Comparison of ENCODE assay signal across 25 cellular contexts in genomic region chr11:129214710-129215295, GRCh38. TPM values are rescaled to one million over a fixed set of nuclear protein-coding genes. Genes with fewer than 3 reads are reported as not detected.
DNase-seq lines count a peak whose midpoint lies in the region; FAIRE-seq and TF ChIP-seq lines count a peak whose summit lies in the region.
"Had no signal": no experiment of that assay in that cellular context is flagged by ENCODE, and none has a peak within 500 bp of the region (broad histone marks: within the 10 kb centered on the region; RNA-seq: fewer than 3 reads in every experiment).

No MANE protein-coding gene starts in this region.

- H3K27ac ChIP-seq in H1 (ENCODE audit: low read depth, low read length): no peak overlapping the region
- H3K27ac ChIP-seq in testis: peak overlapping the region in 1 of 2 donors; percentile 48
- H3K27ac ChIP-seq in effector memory CD4-positive, alpha-beta T cell (ENCODE audit: insufficient read depth, low read length, poor library complexity, severe bottlenecking): no peak overlapping the region
- H3K27ac ChIP-seq in adrenal gland: no peak overlapping the region
- H3K27ac ChIP-seq: 22Rv1, C4-2B had no signal

- peak overlapping the region; percentile 77; the same call in 1 of the 2 replicates for H2AK5ac ChIP-seq in H1 (ENCODE audit: low read depth, low read length)

- H3K23me2 ChIP-seq in H1 (ENCODE audit: low read depth, low read length): no peaks in the 10 kb centered on the region

- H2BK12ac ChIP-seq in H1 (ENCODE audit: low read depth, low read length): peak overlapping the region; percentile 94

- H2BK120ac ChIP-seq in H1 (replicated peaks; ENCODE audit: low read depth, low read length): no peak overlapping the region

- H4K5ac ChIP-seq in H1 (ENCODE audit: insufficient read length, low read depth, low read length): peak overlapping the region; percentile 6

- peaks cover 2% of the 10 kb centered on the region; the same call in 1 of the 2 replicates for H3K79me1 ChIP-seq in H1 (ENCODE audit: low read depth, low read length)

- DNase-seq in NCI-H526 treated with DMSO at 0.1 percent for 48 hours (lab: John Stamatoyannopoulos, UW) (peak; percentile 81), NCI-H526 (lab: John Stamatoyannopoulos, UW) (no peak), LHCN-M2 (ENCODE audit: low read depth) (peak; percentile 19), H1 (ENCODE audit: low read depth in 1 of 2, low spot score in 2 of 2) (no peak), testis (peak; percentile 47), adrenal gland (no peak)
- DNase-seq in effector memory CD4-positive, alpha-beta T cell: no peak
- no peak for DNase-seq in stimulated activated CD4-positive, alpha-beta T cell treated with anti-CD3 and anti-CD28 coated beads, Interleukin-4, amount 100 ng/mL, for 24 hours
- DNase-seq: Caco-2; CD8-positive, alpha-beta T cell; DMS 273 treated with DMSO at 0.1 percent for 48 hours; DMS79; EL; GDM1; MV-4-11; NCI-H1105; NCI-H1436 treated with DMSO at 0.1 percent for 48 hours; NCI-H187 treated with DMSO at 0.1 percent for 48 hours; NCI-H2107; Right ventricle myocardium superior; RPMI8226 had no signal

- no peak overlapping the region for H3K56ac ChIP-seq in H1 (replicated peaks; ENCODE audit: insufficient read length, low read depth, low read length)

- H4K91ac ChIP-seq in H1 (replicated peaks; ENCODE audit: insufficient read length, low read length): peak overlapping the region; percentile 7

- H3K79me2 ChIP-seq in H1 (ENCODE audit: control insufficient read depth in 1 of 2, insufficient read depth in 2 of 2, low read length in 2 of 2): peaks cover 0 to 66% of the 10 kb centered on the region in 2 experiments; a peak in 3 of 4 replicates

- H2BK20ac ChIP-seq in H1 (ENCODE audit: low read length): peak overlapping the region; percentile 2; the same call in 1 of the 2 replicates

- no peak for TF ChIP-seq EP300 in H1 (IDR thresholded peaks at IDR 0.05; ENCODE audit: borderline replicate concordance in 1 of 2, low read depth in 2 of 2, low read length in 2 of 2)

- H3K4ac ChIP-seq in H1 (replicated peaks; ENCODE audit: insufficient read length, low read depth, low read length): no peak overlapping the region

- H3K9me3 ChIP-seq in H1 (ENCODE audit: insufficient read depth in 2 of 2, low read depth in 1 of 2, low read length in 1 of 2) (no peaks in the 10 kb centered on the region), testis (no peaks in the 10 kb centered on the region), adrenal gland (replicated peaks in 1 of 3) (no peaks in the 10 kb centered on the region)
- H3K9me3 ChIP-seq in effector memory CD4-positive, alpha-beta T cell (ENCODE audit: control insufficient read depth, low read length): no peaks in the 10 kb centered on the region
- H3K9me3 ChIP-seq: Caco-2 had no signal

- H3K23ac ChIP-seq in H1 (ENCODE audit: insufficient read length): peak overlapping the region; percentile 39

- H3K18ac ChIP-seq in H1 (ENCODE audit: extremely low read depth, low read length): peak overlapping the region; percentile 55

- H2BK5ac ChIP-seq in H1 (ENCODE audit: low read depth, low read length): peak overlapping the region; percentile 36; the same call in 1 of the 2 replicates

- no peak for FAIRE-seq in H1 (lab: Jason Lieb, UNC)
- FAIRE-seq: GM12891, H54 had no signal

- H3K4me2 ChIP-seq in H1 (ENCODE audit: insufficient read depth in 1 of 2, low read depth in 2 of 2, low read length in 2 of 2): peak overlapping the region in 1 of 2 experiments; percentile 39; a peak in 3 of 4 replicates

- no peaks in the 10 kb centered on the region for H3K36me3 ChIP-seq in H1 (ENCODE audit: control insufficient read depth in 2 of 4, insufficient read depth in 4 of 4, low read length in 3 of 4)
- H3K36me3 ChIP-seq in testis (ENCODE audit: low read depth, missing control alignments): no peaks in the 10 kb centered on the region
- H3K36me3 ChIP-seq in effector memory CD4-positive, alpha-beta T cell (ENCODE audit: control insufficient read depth, insufficient read depth, low read length): no peaks in the 10 kb centered on the region
- no peaks in the 10 kb centered on the region for H3K36me3 ChIP-seq in adrenal gland (replicated peaks in 1 of 2)

- no peak overlapping the region for H3K9ac ChIP-seq in H1 (replicated peaks in 1 of 4; ENCODE audit: extremely low read depth in 1 of 4, low read depth in 3 of 4, low read length in 3 of 4)

- no peak overlapping the region for H2AFZ ChIP-seq in H1 (ENCODE audit: low read length)

- TF ChIP-seq POLR2A in H1 (IDR thresholded peaks at IDR 0.05; ENCODE audit: control extremely low read depth in 1 of 2, low read depth in 2 of 2, low read length in 2 of 2) (no peak), testis (IDR thresholded peaks at IDR 0.05) (no peak), adrenal gland (IDR thresholded peaks at IDR 0.05) (no peak)

- POLR2A ChIA-PET in H1 (lab: Charles Lee; ENCODE audit: partially characterized antibody): interaction anchor here (1.2 kb wide), 1 partner anchor 22 kb away, joined by 3 read pairs; no protein-coding TSS in a partner anchor

- CTCF ChIA-PET in H1 (lab: Charles Lee; ENCODE audit: partially characterized antibody): interaction anchor here (1.1 kb wide), 1 partner anchor 268 kb away, joined by 3 read pairs; no protein-coding TSS in a partner anchor

- no peak for TF ChIP-seq RAD21 in H1 (IDR thresholded peaks at IDR 0.05 in 1 of 2, conservative IDR thresholded peaks at IDR 0.05 in 1 of 2; ENCODE audit: low read depth in 2 of 2, low read length in 2 of 2)

- TF ChIP-seq CTCF in H1 (IDR thresholded peaks at IDR 0.05; ENCODE audit: control extremely low read depth in 1 of 3, insufficient read depth in 1 of 3, low read depth in 1 of 3, low read length in 3 of 3) (no peak), testis (IDR thresholded peaks at IDR 0.05) (no peak), adrenal gland (IDR thresholded peaks at IDR 0.05) (no peak)

- H3K4me3 ChIP-seq in H1 (ENCODE audit: extremely low read depth in 1 of 4, insufficient read depth in 2 of 4, low read depth in 3 of 4, low read length in 4 of 4) (no peak overlapping the region), testis (no peak overlapping the region), adrenal gland (no peak overlapping the region)
- H3K4me3 ChIP-seq in effector memory CD4-positive, alpha-beta T cell (ENCODE audit: insufficient read depth, low read depth, low read length, poor library complexity, severe bottlenecking): no peak overlapping the region

- WGBS in H1 (ENCODE audit: extremely low coverage in 1 of 2, insufficient coverage in 1 of 2, insufficient read length in 1 of 2, insufficient replicate concordance in 2 of 2, low coverage in 1 of 2, low lambda C conversion rate in 2 of 2, missing lambda C conversion rate in 1 of 2), 2 experiments: 83% methylated on average over 6 of the region's 6 CpGs; no CpG with 5 or more reads in 1 of the 2 experiments
- 62 to 80% methylated on average over 6 of the region's 6 CpGs for WGBS in testis, 2 donors
- WGBS in adrenal gland, 4 donors: 95 to 97% (median 96%) methylated on average over 6 of the region's 6 CpGs

- H4K20me1 ChIP-seq in H1 (replicated peaks in 1 of 2; ENCODE audit: control insufficient read depth in 1 of 2, insufficient read depth in 2 of 2, low read length in 2 of 2): no peaks in the 10 kb centered on the region

- no peaks in the 10 kb centered on the region for H3K27me3 ChIP-seq in H1 (replicated peaks in 1 of 4; ENCODE audit: control insufficient read depth in 3 of 4, extremely low read depth in 1 of 4, insufficient read depth in 3 of 4, low read length in 3 of 4)
- no peaks in the 10 kb centered on the region for H3K27me3 ChIP-seq in testis
- H3K27me3 ChIP-seq in effector memory CD4-positive, alpha-beta T cell (replicated peaks; ENCODE audit: control insufficient read depth, insufficient read depth, low read length, poor library complexity, severe bottlenecking): no peaks in the 10 kb centered on the region
- H3K27me3 ChIP-seq in adrenal gland: no peaks in the 10 kb centered on the region

- no peak overlapping the region for H4K8ac ChIP-seq in H1 (ENCODE audit: extremely low read depth, insufficient read depth, low read length)

- H3K4me1 ChIP-seq in H1 (replicated peaks in 1 of 4; ENCODE audit: control insufficient read depth in 3 of 4, insufficient read depth in 4 of 4, low read length in 3 of 4) (peaks cover 7 to 33% (median 27%) of the 10 kb centered on the region in 4 experiments; a peak in 6 of 7 replicates), testis (no peaks in the 10 kb centered on the region), adrenal gland (replicated peaks in 1 of 2) (peaks cover 15 to 17% of the 10 kb centered on the region in 2 donors)
- no peaks in the 10 kb centered on the region for H3K4me1 ChIP-seq in effector memory CD4-positive, alpha-beta T cell (ENCODE audit: control insufficient read depth, insufficient read depth, low read length, poor library complexity, severe bottlenecking)

- no peak overlapping the region for H3K14ac ChIP-seq in H1 (ENCODE audit: insufficient read length)

- H2BK15ac ChIP-seq in H1 (ENCODE audit: low read length): peak overlapping the region; percentile 21; the same call in 1 of the 2 replicates

- intact Hi-C loops in testis (cut with DNase I; ENCODE audit: low total_unique reads) (no loop called here), adrenal gland (cut with DNase I) (no loop called here)

TF ChIP-seq in H1, 55 proteins besides CTCF, POLR2A, EP300 and RAD21:
- TF ChIP-seq HDAC2 (IDR thresholded peaks at IDR 0.05; ENCODE audit: borderline replicate concordance in 1 of 2, low read depth in 2 of 2, low read length in 2 of 2): no peak
- no peak for TF ChIP-seq JUN (IDR thresholded peaks at IDR 0.05; ENCODE audit: low read depth, low read length)
- no peak for TF ChIP-seq CEBPB (IDR thresholded peaks at IDR 0.05; ENCODE audit: low read depth, low read length)
- TF ChIP-seq TEAD4 (IDR thresholded peaks at IDR 0.05; ENCODE audit: low read depth, low read length): no peak
- TF ChIP-seq RXRA (IDR thresholded peaks at IDR 0.05; ENCODE audit: insufficient read depth, low read depth, low read length): no peak
- TF ChIP-seq SP4 (IDR thresholded peaks at IDR 0.05; ENCODE audit: low read length): no peak

RNA-seq across cellular contexts. Expression of gene ARHGAP32, which starts 22.7 kb away (rescaled TPM):
- 6.7 and 9.3 TPM in 2 replicates for total RNA-seq in LHCN-M2 (2014; rRNA removed)
- polyA plus RNA-seq in LHCN-M2 (2012): 2.2 TPM
- total RNA-seq in H1 (2021; fragmentation: NEBNext Ultra II Directional; extraction: Animal tissue kit (Norgen Biotek cat#: 25700)): 30.0 and 30.1 TPM in 2 replicates
- 12.5 and 13.7 TPM in 2 replicates for polyA plus RNA-seq in H1 (2011; rRNA removed)
- 9.7 TPM for polyA plus RNA-seq in H1 (2011; cell fraction: cytosol; rRNA removed)
- 22.5 TPM for polyA plus RNA-seq in H1 (2011; cell fraction: nucleus; rRNA removed)
- polyA plus RNA-seq in H1 (2012, experiment 1 of 2): 10.3 to 13.3 TPM (median 12.6 TPM) in 4 replicates
- 0.62 TPM for polyA plus RNA-seq in H1 (2012, experiment 2 of 2)
- 8.2 TPM for polyA plus RNA-seq in H1 (2013, experiment 1 of 2)
- polyA plus RNA-seq in H1 (2013, experiment 2 of 2): 8.0 TPM
- polyA minus RNA-seq in H1 (2011; rRNA and poly(A)+ RNA removed): 47.6 and 50.7 TPM in 2 replicates
- polyA minus RNA-seq in H1 (2011; cell fraction: cytosol; rRNA and poly(A)+ RNA removed): 18.9 TPM
- 42.6 TPM for polyA minus RNA-seq in H1 (2011; cell fraction: nucleus; rRNA and poly(A)+ RNA removed)
- total RNA-seq in testis: 10 to 100 TPM; 53.8 to 58.1 TPM
- polyA plus RNA-seq in testis (ENCODE audit: insufficient read depth, low read depth, low replicate concordance): 33.0 TPM
- total RNA-seq in adrenal gland: 10 to 100 TPM; 24.6 to 50.4 (median 29.3) TPM
- 10 to 100 TPM in 1 of 3 donors, 1 to 10 TPM in 2; 4.0 to 23.4 (median 6.8) TPM for polyA plus RNA-seq in adrenal gland

Comparison
In these comparisons a context has a peak if more than half of its experiments do, and no peak if none do; other contexts are left out.
1. DNase-seq: peak in NCI-H526 treated with DMSO at 0.1 percent for 48 hours (single experiment), LHCN-M2 (single experiment) and testis (single experiment); none in NCI-H526 (0 of 2), H1 (0 of 2), effector memory CD4-positive, alpha-beta T cell (0 of 3), stimulated activated CD4-positive, alpha-beta T cell treated with anti-CD3 and anti-CD28 coated beads, Interleukin-4, amount 100 ng/mL, for 24 hours (single experiment) and adrenal gland (0 of 7).